5 cellular contexts compared by ENCODE assay signal in genomic region chr1:70717211-70717610, GRCh38.
"Had no signal": no experiment of that assay in that cellular context is flagged by ENCODE, and none has a peak within 500 bp of the region (broad histone marks: within the 10 kb centered on the region; RNA-seq: fewer than 3 reads in every experiment).

No MANE protein-coding gene starts in this region.

- H3K4me3 ChIP-seq: GM23338, K562 had no signal

- H3K4me2 ChIP-seq: GM23338 had no signal

- DNase-seq: H9, HCEC 1CT, IMR-90 had no signal
